ENCODE assay signal across 17 cellular contexts in the genomic region with DNA sequence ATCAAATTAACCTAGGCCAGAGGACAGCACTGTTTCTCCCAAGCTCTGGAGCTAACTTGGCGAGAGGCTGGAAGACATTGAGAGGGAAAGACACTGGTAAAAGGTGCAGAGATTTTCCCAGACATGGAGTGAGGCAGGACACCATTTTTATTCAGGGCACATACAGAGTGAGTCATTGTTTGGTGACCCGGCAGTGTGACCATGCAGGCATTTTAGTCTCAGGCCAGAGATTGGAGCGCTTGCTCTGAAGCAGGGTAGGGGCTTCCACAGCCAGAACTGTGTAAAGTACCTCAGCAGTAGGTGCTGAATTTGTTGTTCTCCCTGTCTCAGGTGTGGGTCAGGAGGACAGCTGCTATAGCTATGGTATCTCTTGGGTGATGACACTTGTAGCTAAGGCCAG.
A peak's percentile ranks its signal among the peaks of the same experiment; 100 is the strongest.
DNase-seq lines count a peak whose midpoint lies in the region; FAIRE-seq and TF ChIP-seq lines count a peak whose summit lies in the region.
"Had no signal": no experiment of that assay in that cellular context is flagged by ENCODE, and none has a peak within 500 bp of the region (broad histone marks: within the 10 kb centered on the region; RNA-seq: fewer than 3 reads in every experiment).

No MANE protein-coding gene starts in this region.

- FAIRE-seq in H1 (lab: Jason Lieb, UNC) = no peak
- FAIRE-seq: D721Med had no signal

- POLR2A ChIA-PET in H1 (lab: Charles Lee; ENCODE audit: partially characterized antibody) = no interaction called here
- POLR2A ChIA-PET in Caco-2 (lab: Charles Lee) = no interaction called here

- no peaks in the 10 kb centered on the region for H3K4me1 Mint-ChIP-seq in Caco-2 (ENCODE audit: low read depth, unreplicated experiment)
- H3K4me1 Mint-ChIP-seq in chondrocyte (ENCODE audit: low read depth) = no peaks in the 10 kb centered on the region
- H3K4me1 Mint-ChIP-seq: B cell had no signal

- no peak overlapping the region for H4K5ac ChIP-seq in H1 (ENCODE audit: insufficient read length, low read depth, low read length)

- H3K27ac Mint-ChIP-seq in Caco-2 (ENCODE audit: unreplicated experiment) (no peak overlapping the region), chondrocyte (ENCODE audit: unreplicated experiment) (no peak overlapping the region)
- H3K27ac Mint-ChIP-seq: B cell; CD8-positive, alpha-beta T cell had no signal

- H3K4ac ChIP-seq in H1 (replicated peaks; ENCODE audit: insufficient read length, low read depth, low read length) = no peak overlapping the region

- WGBS in H1 (ENCODE audit: extremely low coverage in 1 of 2, insufficient coverage in 1 of 2, insufficient read length in 1 of 2, insufficient replicate concordance in 2 of 2, low coverage in 1 of 2, low lambda C conversion rate in 2 of 2, missing lambda C conversion rate in 1 of 2), 2 experiments = 95% methylated on average over 3 of the region's 3 CpGs; no CpG with 5 or more reads in 1 of the 2 experiments
- WGBS in prostate gland = 89% methylated on average over 3 of the region's 3 CpGs

- no peak overlapping the region for H2BK15ac ChIP-seq in H1 (ENCODE audit: low read length)

- TF ChIP-seq EP300 in H1 (IDR thresholded peaks at IDR 0.05; ENCODE audit: borderline replicate concordance in 1 of 2, low read depth in 2 of 2, low read length in 2 of 2) = no peak

- no peak overlapping the region for H2BK120ac ChIP-seq in H1 (replicated peaks; ENCODE audit: low read depth, low read length)

- no peak overlapping the region for H3K4me2 ChIP-seq in H1 (ENCODE audit: insufficient read depth in 1 of 2, low read depth in 2 of 2, low read length in 2 of 2)
- H3K4me2 ChIP-seq: BLaER1 treated with 17β-estradiol and CSF1 and Interleukin-3, amounts not matched to agents 10 nM and 100 nM had no signal

- no peak for TF ChIP-seq RAD21 in H1 (IDR thresholded peaks at IDR 0.05 in 1 of 2, conservative IDR thresholded peaks at IDR 0.05 in 1 of 2; ENCODE audit: low read depth in 2 of 2, low read length in 2 of 2)

- H3K27me3 ChIP-seq in H1 (replicated peaks in 1 of 4; ENCODE audit: control insufficient read depth in 3 of 4, extremely low read depth in 1 of 4, insufficient read depth in 3 of 4, low read length in 3 of 4) = no peaks in the 10 kb centered on the region
- no peaks in the 10 kb centered on the region for H3K27me3 ChIP-seq in Caco-2 (replicated peaks; ENCODE audit: control insufficient read depth, insufficient read depth, low read length)
- no peaks in the 10 kb centered on the region for H3K27me3 ChIP-seq in prostate gland (replicated peaks; ENCODE audit: insufficient read depth)
- H3K27me3 ChIP-seq: BLaER1 treated with 17β-estradiol and CSF1 and Interleukin-3, amounts not matched to agents 10 nM and 100 nM had no signal

- H2BK12ac ChIP-seq in H1 (ENCODE audit: low read depth, low read length) = no peak overlapping the region

- CTCF ChIA-PET in H1 (lab: Charles Lee; ENCODE audit: partially characterized antibody) (interaction anchor here (2.4 kb wide), 1 partner anchor 31 kb away, joined by 8 read pairs; no protein-coding TSS in a partner anchor), Caco-2 (lab: Charles Lee) (no interaction called here)

- H3K9me3 Mint-ChIP-seq in Caco-2 (ENCODE audit: unreplicated experiment) (no peaks in the 10 kb centered on the region), chondrocyte (ENCODE audit: low read depth) (peaks cover 23% of the 10 kb centered on the region)

- H4K91ac ChIP-seq in H1 (replicated peaks; ENCODE audit: insufficient read length, low read length) = no peak overlapping the region

- peak overlapping the region; percentile 56 for H2AFZ ChIP-seq in H1 (ENCODE audit: low read length)

- H3K23me2 ChIP-seq in H1 (ENCODE audit: low read depth, low read length) = no peaks in the 10 kb centered on the region

- no peak overlapping the region for H3K23ac ChIP-seq in H1 (ENCODE audit: insufficient read length)

- no peak overlapping the region for H3K9ac ChIP-seq in H1 (replicated peaks in 1 of 4; ENCODE audit: extremely low read depth in 1 of 4, low read depth in 3 of 4, low read length in 3 of 4)
- H3K9ac ChIP-seq: BLaER1 treated with 17β-estradiol and CSF1 and Interleukin-3, amounts not matched to agents 10 nM and 100 nM had no signal

- no peak overlapping the region for H3K18ac ChIP-seq in H1 (ENCODE audit: extremely low read depth, low read length)

- H3K27ac ChIP-seq in H1 (ENCODE audit: low read depth, low read length) (no peak overlapping the region), prostate gland (no peak overlapping the region)
- H3K27ac ChIP-seq: BLaER1 treated with 17β-estradiol and CSF1 and Interleukin-3, amounts not matched to agents 10 nM and 100 nM had no signal

- no peaks in the 10 kb centered on the region for H4K20me1 ChIP-seq in H1 (replicated peaks in 1 of 2; ENCODE audit: control insufficient read depth in 1 of 2, insufficient read depth in 2 of 2, low read length in 2 of 2)
- H4K20me1 ChIP-seq: BLaER1 treated with 17β-estradiol and CSF1 and Interleukin-3, amounts not matched to agents 10 nM and 100 nM had no signal

- TF ChIP-seq POLR2A in H1 (IDR thresholded peaks at IDR 0.05; ENCODE audit: control extremely low read depth in 1 of 2, low read depth in 2 of 2, low read length in 2 of 2) (no peak), prostate gland (IDR thresholded peaks at IDR 0.05) (no peak)

- H3K4me3 Mint-ChIP-seq in Caco-2 (ENCODE audit: unreplicated experiment) (no peak overlapping the region), chondrocyte (ENCODE audit: unreplicated experiment) (no peak overlapping the region)
- H3K4me3 Mint-ChIP-seq: B cell; CD8-positive, alpha-beta T cell had no signal

- H3K4me1 ChIP-seq in H1 (replicated peaks in 1 of 4; ENCODE audit: control insufficient read depth in 3 of 4, insufficient read depth in 4 of 4, low read length in 3 of 4) (no peaks in the 10 kb centered on the region), Caco-2 (no peaks in the 10 kb centered on the region), prostate gland (replicated peaks) (no peaks in the 10 kb centered on the region)
- H3K4me1 ChIP-seq: BLaER1 treated with 17β-estradiol and CSF1 and Interleukin-3, amounts not matched to agents 10 nM and 100 nM had no signal

- peaks cover 3% of the 10 kb centered on the region for H3K27me3 Mint-ChIP-seq in Caco-2 (ENCODE audit: insufficient read depth, unreplicated experiment)
- no peaks in the 10 kb centered on the region for H3K27me3 Mint-ChIP-seq in chondrocyte (ENCODE audit: low read depth)

- no peak overlapping the region for H2BK5ac ChIP-seq in H1 (ENCODE audit: low read depth, low read length)

- DNase-seq in Ammon's horn (ENCODE audit: low spot score) (peak; percentile 4), H1 (ENCODE audit: low read depth in 1 of 2, low spot score in 2 of 2) (no peak), midbrain (lab: John Stamatoyannopoulos, UW) (peak; percentile 4), superior temporal gyrus (ENCODE audit: extremely low spot score) (peak; percentile 22), Caco-2 (no peak), NCI-H748 (lab: John Stamatoyannopoulos, UW; ENCODE audit: unreplicated experiment) (no peak), chondrocyte (ENCODE audit: low spot score) (no peak), prostate gland (ENCODE audit: low spot score) (no peak)
- DNase-seq: 8988T; CD8-positive, alpha-beta T cell; DMS79 treated with DMSO at 0.1 percent for 48 hours; GF-D8; GOT3 had no signal

- no peaks in the 10 kb centered on the region for H3K36me3 ChIP-seq in H1 (ENCODE audit: control insufficient read depth in 2 of 4, insufficient read depth in 4 of 4, low read length in 3 of 4)
- no peaks in the 10 kb centered on the region for H3K36me3 ChIP-seq in Caco-2 (ENCODE audit: control insufficient read depth, insufficient read depth, low read length)
- H3K36me3 ChIP-seq in prostate gland = no peaks in the 10 kb centered on the region
- H3K36me3 ChIP-seq: BLaER1 treated with 17β-estradiol and CSF1 and Interleukin-3, amounts not matched to agents 10 nM and 100 nM; HAP-1 had no signal

- H4K8ac ChIP-seq in H1 (ENCODE audit: extremely low read depth, insufficient read depth, low read length) = no peak overlapping the region

- no peak for TF ChIP-seq CTCF in H1 (IDR thresholded peaks at IDR 0.05; ENCODE audit: control extremely low read depth in 1 of 3, insufficient read depth in 1 of 3, low read depth in 1 of 3, low read length in 3 of 3)
- no peak for TF ChIP-seq CTCF in Caco-2 (IDR thresholded peaks at IDR 0.05; ENCODE audit: insufficient read depth in 1 of 2, low read depth in 1 of 2, low read length in 1 of 2, severe bottlenecking in 1 of 2, unreplicated experiment in 1 of 2)
- no peak for TF ChIP-seq CTCF in chondrocyte (IDR thresholded peaks at IDR 0.05)
- TF ChIP-seq CTCF in prostate gland (IDR thresholded peaks at IDR 0.05) = no peak

- no peaks in the 10 kb centered on the region for H3K79me1 ChIP-seq in H1 (ENCODE audit: low read depth, low read length)

- no peak overlapping the region for H3K56ac ChIP-seq in H1 (replicated peaks; ENCODE audit: insufficient read length, low read depth, low read length)

- no peak overlapping the region for H2BK20ac ChIP-seq in H1 (ENCODE audit: low read length)

- intact Hi-C loops in Caco-2 (cut with micrococcal nuclease; ENCODE audit: unreplicated experiment) (no loop called here), prostate gland (cut with DNase I) (no loop called here)

- no peak overlapping the region for H2AK5ac ChIP-seq in H1 (ENCODE audit: low read depth, low read length)

- BruUV-seq in Caco-2 (replicated peaks; lab: Mats Ljungman, UMichigan) = no TSS peak

- H3K36me3 Mint-ChIP-seq in Caco-2 (ENCODE audit: insufficient read depth, unreplicated experiment) = no peaks in the 10 kb centered on the region
- no peaks in the 10 kb centered on the region for H3K36me3 Mint-ChIP-seq in chondrocyte (ENCODE audit: low read depth)

- H3K79me2 ChIP-seq in H1 (ENCODE audit: control insufficient read depth in 1 of 2, insufficient read depth in 2 of 2, low read length in 2 of 2) = no peaks in the 10 kb centered on the region

- no peak overlapping the region for H3K14ac ChIP-seq in H1 (ENCODE audit: insufficient read length)

- H3K9me3 ChIP-seq in H1 (ENCODE audit: insufficient read depth in 2 of 2, low read depth in 1 of 2, low read length in 1 of 2) = no peaks in the 10 kb centered on the region
- H3K9me3 ChIP-seq in Caco-2 = no peaks in the 10 kb centered on the region
- H3K9me3 ChIP-seq in prostate gland = no peaks in the 10 kb centered on the region
- H3K9me3 ChIP-seq: HAP-1 had no signal

- H3K4me3 ChIP-seq in H1 (ENCODE audit: extremely low read depth in 1 of 4, insufficient read depth in 2 of 4, low read depth in 3 of 4, low read length in 4 of 4) = no peak overlapping the region
- no peak overlapping the region for H3K4me3 ChIP-seq in Caco-2 (ENCODE audit: low read depth, low read length)
- no peak overlapping the region for H3K4me3 ChIP-seq in prostate gland
- H3K4me3 ChIP-seq: BLaER1 treated with 17β-estradiol and CSF1 and Interleukin-3, amounts not matched to agents 10 nM and 100 nM; HAP-1 had no signal

TF ChIP-seq in H1, 55 proteins besides CTCF, POLR2A, EP300 and RAD21 (continues in another document):
- TF ChIP-seq RNF2 (IDR thresholded peaks at IDR 0.05; ENCODE audit: borderline replicate concordance, low read depth, low read length, missing control alignments, poor library complexity, severe bottlenecking) (no peak), RXRA (IDR thresholded peaks at IDR 0.05; ENCODE audit: insufficient read depth, low read depth, low read length) (no peak)

Comparison
In these comparisons a context has a peak if more than half of its experiments do, and no peak if none do; other contexts are left out.
1. DNase-seq: peak in Ammon's horn (single experiment), midbrain (single experiment) and superior temporal gyrus (single experiment); none in H1 (0 of 2), Caco-2 (0 of 2), NCI-H748 (single experiment), chondrocyte (single experiment) and prostate gland (single experiment).